10 cellular contexts compared by ENCODE assay signal in genomic region chr2:151669585-151670081, GRCh38.
DNase-seq lines count a peak whose midpoint lies in the region; ATAC-seq lines count a peak whose summit lies in the region.
"Had no signal": no experiment of that assay in that cellular context is flagged by ENCODE, and none has a peak within 500 bp of the region (broad histone marks: within the 10 kb centered on the region; RNA-seq: fewer than 3 reads in every experiment).

No MANE protein-coding gene starts in this region.

- peak; percentile 57 to 78 for ATAC-seq in activated T-cell treated with anti-CD3 and anti-CD28 coated beads, Interleukin-2, amount 50 U/mL, for 4 hours
- ATAC-seq in left cardiac atrium, result peak; percentile 64 to 80
- ATAC-seq in HG03354 (IDR thresholded peaks at IDR 0.05; ENCODE audit: poor library complexity, severe bottlenecking, unreplicated experiment), result no peak
- ATAC-seq in GM19023 (IDR thresholded peaks at IDR 0.05; ENCODE audit: unreplicated experiment), result no peak
- no peak for ATAC-seq in GM18519 (IDR thresholded peaks at IDR 0.05; ENCODE audit: low FRiP score, unreplicated experiment)

- peaks cover 16% of the 10 kb centered on the region for H3K4me1 Mint-ChIP-seq in activated T-cell treated with anti-CD3 and anti-CD28 coated beads, Interleukin-2, amount 50 U/mL, for 4 hours (ENCODE audit: low read depth)

- DNase-seq in activated T-cell treated with anti-CD3 and anti-CD28 coated beads, Interleukin-2, amount 50 U/mL, for 4 hours, result no peak
- DNase-seq in activated T-cell treated with anti-CD3 and anti-CD28 coated beads for 4 hours, result no peak
- peak; percentile 71 for DNase-seq in OCI-M1 (lab: John Stamatoyannopoulos, UW)
- no peak for DNase-seq in left cardiac atrium
- DNase-seq in stimulated activated CD4-positive, alpha-beta T cell treated with anti-CD3 and anti-CD28 coated beads, TNF-alpha, amount 100 ng/mL, for 48 hours (ENCODE audit: low read depth in 3 of 3), result peak in 2 of 3 donors; percentile 3 to 8

- no peaks in the 10 kb centered on the region for H3K9me3 Mint-ChIP-seq in activated T-cell treated with anti-CD3 and anti-CD28 coated beads, Interleukin-2, amount 50 U/mL, for 4 hours

- H3K36me3 Mint-ChIP-seq in activated T-cell treated with anti-CD3 and anti-CD28 coated beads, Interleukin-2, amount 50 U/mL, for 4 hours (ENCODE audit: insufficient read depth), result no peaks in the 10 kb centered on the region

- intact Hi-C loops in left cardiac atrium (cut with DNase I), result no loop called here

- no peak overlapping the region for H3K4me3 Mint-ChIP-seq in activated T-cell treated with anti-CD3 and anti-CD28 coated beads, Interleukin-2, amount 50 U/mL, for 4 hours
- H3K4me3 Mint-ChIP-seq: activated naive CD4-positive, alpha-beta T cell treated with anti-CD3 and anti-CD28 coated beads, Interleukin-2, amount 50 U/mL, for 24 hours; B cell had no signal

- H3K27me3 Mint-ChIP-seq in activated T-cell treated with anti-CD3 and anti-CD28 coated beads, Interleukin-2, amount 50 U/mL, for 4 hours (ENCODE audit: low read depth), result no peaks in the 10 kb centered on the region
- H3K27me3 Mint-ChIP-seq: activated naive CD4-positive, alpha-beta T cell treated with anti-CD3 and anti-CD28 coated beads, Interleukin-2, amount 50 U/mL, for 24 hours had no signal

Comparison
In these comparisons a context has a peak if more than half of its experiments do, and no peak if none do; other contexts are left out.
1. ATAC-seq: peak in activated T-cell treated with anti-CD3 and anti-CD28 coated beads, Interleukin-2, amount 50 U/mL, for 4 hours (2 of 2) and left cardiac atrium (2 of 2); none in HG03354 (single experiment), GM19023 (single experiment) and GM18519 (single experiment).
2. DNase-seq: peak in OCI-M1 (single experiment) and stimulated activated CD4-positive, alpha-beta T cell treated with anti-CD3 and anti-CD28 coated beads, TNF-alpha, amount 100 ng/mL, for 48 hours (2 of 3); none in activated T-cell treated with anti-CD3 and anti-CD28 coated beads, Interleukin-2, amount 50 U/mL, for 4 hours (single experiment), activated T-cell treated with anti-CD3 and anti-CD28 coated beads for 4 hours (single experiment) and left cardiac atrium (single experiment).